13 cellular contexts compared by ENCODE assay signal in genomic region chr10:15182541-15183207, GRCh38. TPM values are rescaled to one million over a fixed set of nuclear protein-coding genes. Genes with fewer than 3 reads are reported as not detected.
DNase-seq lines count a peak whose midpoint lies in the region; ATAC-seq lines count a peak whose summit lies in the region.
"Had no signal": no experiment of that assay in that cellular context is flagged by ENCODE, and none has a peak within 500 bp of the region (broad histone marks: within the 10 kb centered on the region; RNA-seq: fewer than 3 reads in every experiment).

No MANE protein-coding gene starts in this region.

- 84% methylated on average over 7 of the region's 8 CpGs for WGBS in mesenchymal stem cell

- no peaks in the 10 kb centered on the region for H3K36me3 ChIP-seq in mesenchymal stem cell (ENCODE audit: control insufficient read depth in 1 of 2, insufficient read depth in 2 of 2, low read depth in 1 of 2, low read length in 2 of 2)

- H3K79me1 ChIP-seq in mesenchymal stem cell (replicated peaks; ENCODE audit: low read length, poor library complexity, severe bottlenecking), result no peaks in the 10 kb centered on the region

- no peak overlapping the region for H3K18ac ChIP-seq in mesenchymal stem cell (ENCODE audit: low read depth in 1 of 2, low read length in 2 of 2)

- no peaks in the 10 kb centered on the region for H3K9me3 ChIP-seq in mesenchymal stem cell (ENCODE audit: control insufficient read depth, low read length)
- H3K9me3 ChIP-seq: SK-N-SH had no signal

- no peak overlapping the region for H2AFZ ChIP-seq in mesenchymal stem cell (ENCODE audit: low read depth, low read length)

- ATAC-seq in HG03196 (IDR thresholded peaks at IDR 0.05; ENCODE audit: unreplicated experiment), result no peak
- ATAC-seq in GM21447 (IDR thresholded peaks at IDR 0.05; ENCODE audit: unreplicated experiment), result no peak
- ATAC-seq: foreskin keratinocyte had no signal

- no peaks in the 10 kb centered on the region for H3K27me3 ChIP-seq in mesenchymal stem cell (ENCODE audit: control insufficient read depth in 1 of 2, insufficient read depth in 1 of 2, low read length in 2 of 2)
- H3K27me3 ChIP-seq: foreskin keratinocyte had no signal

- H3K4me1 ChIP-seq in mesenchymal stem cell (ENCODE audit: control insufficient read depth, insufficient read depth, low read depth, low read length), result no peaks in the 10 kb centered on the region
- H3K4me1 ChIP-seq: foreskin keratinocyte had no signal

- DNase-seq in EH (ENCODE audit: low read depth), result peak; percentile 61
- DNase-seq in M059J (ENCODE audit: low read depth), result peak; percentile 59
- DNase-seq in amniotic epithelial cell (ENCODE audit: low read depth), result peak; percentile 80
- peak; percentile 62 for DNase-seq in mesenchymal stem cell
- no peak for DNase-seq in GM19238 (ENCODE audit: insufficient read length, low spot score)
- no peak for DNase-seq in NCI-H2196 treated with DMSO at 0.1 percent for 48 hours (lab: John Stamatoyannopoulos, UW; ENCODE audit: unreplicated experiment)
- DNase-seq: activated B cell treated with CpG ODN at 0.5 μM for 24 hours, foreskin keratinocyte, NCI-H2081 treated with DMSO at 0.1 percent for 48 hours, NCI-H82, SK-N-SH had no signal

- H3K4ac ChIP-seq in mesenchymal stem cell (ENCODE audit: low read depth in 1 of 2, low read length in 2 of 2), result no peak overlapping the region

- no peak overlapping the region for H2BK12ac ChIP-seq in mesenchymal stem cell (ENCODE audit: low read length in 2 of 2)

- H4K91ac ChIP-seq in mesenchymal stem cell (ENCODE audit: low read length), result no peak overlapping the region

- H3K9ac ChIP-seq in mesenchymal stem cell (ENCODE audit: low read length), result peak overlapping the region; percentile 35
- H3K9ac ChIP-seq: SK-N-SH had no signal

- no peak overlapping the region for H2BK120ac ChIP-seq in mesenchymal stem cell (ENCODE audit: low read depth, low read length)

- peak overlapping the region; percentile 52 for H2AK5ac ChIP-seq in mesenchymal stem cell (ENCODE audit: low read length, severe bottlenecking)

- H3K27ac ChIP-seq in mesenchymal stem cell (ENCODE audit: low read length, poor library complexity, severe bottlenecking), result no peak overlapping the region
- H3K27ac ChIP-seq: foreskin keratinocyte had no signal

- no peak overlapping the region for H3K23ac ChIP-seq in mesenchymal stem cell (ENCODE audit: low read length in 2 of 2)

- H3K14ac ChIP-seq in mesenchymal stem cell (ENCODE audit: low read length in 2 of 2), result no peak overlapping the region

- no peak overlapping the region for H3K4me2 ChIP-seq in mesenchymal stem cell (ENCODE audit: low read length, poor library complexity, severe bottlenecking)
- H3K4me2 ChIP-seq: SK-N-SH had no signal

- peak overlapping the region in 1 of 2 experiments; percentile 63 for H3K4me3 ChIP-seq in mesenchymal stem cell (ENCODE audit: insufficient read depth in 1 of 2, low read depth in 1 of 2, low read length in 2 of 2)

- H4K8ac ChIP-seq in mesenchymal stem cell (ENCODE audit: low read length), result no peak overlapping the region

- H2BK5ac ChIP-seq in mesenchymal stem cell (ENCODE audit: low read depth, low read length, poor library complexity, severe bottlenecking), result no peak overlapping the region

- no peak overlapping the region for H2BK15ac ChIP-seq in mesenchymal stem cell (ENCODE audit: low read depth, poor library complexity, severe bottlenecking)

RNA-seq across cellular contexts. Expression of gene NMT2, which starts 14.2 kb away (rescaled TPM):
- 28.3 and 51.2 TPM in 2 replicates for total RNA-seq in M059J (2014; rRNA removed; shearing (Covaris generic))
- polyA plus RNA-seq in mesenchymal stem cell (2013, experiment 1 of 2), result 14.5 TPM
- polyA plus RNA-seq in mesenchymal stem cell (2013, experiment 2 of 2), result 14.9 TPM

Comparison
In these comparisons a context has a peak if more than half of its experiments do, and no peak if none do; other contexts are left out.
1. DNase-seq: peak in EH (single experiment), M059J (single experiment), amniotic epithelial cell (single experiment) and mesenchymal stem cell (single experiment); none in GM19238 (single experiment) and NCI-H2196 treated with DMSO at 0.1 percent for 48 hours (single experiment).